In the genomic region with DNA sequence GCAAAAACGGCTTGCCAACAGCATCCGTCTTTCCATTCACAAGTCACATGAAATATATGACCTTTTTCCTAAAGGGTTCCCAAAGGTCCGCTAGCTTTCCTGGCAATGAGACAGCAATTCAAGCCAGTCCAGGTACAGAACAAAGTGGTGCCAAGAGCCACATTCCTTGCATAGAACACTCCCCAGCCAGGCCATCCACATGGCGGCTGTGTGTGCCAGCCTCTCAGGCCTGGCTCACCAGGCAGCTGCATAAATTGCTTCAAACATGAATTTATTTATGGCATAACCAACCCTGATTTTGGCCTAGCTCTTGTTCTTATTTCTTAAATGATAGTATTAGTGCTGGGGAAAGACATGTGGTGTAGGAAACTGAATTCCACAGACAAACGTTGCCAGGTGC, we compare ENCODE assay signal across 25 cellular contexts.
DNase-seq lines count a peak whose midpoint lies in the region; ATAC-seq and TF ChIP-seq lines count a peak whose summit lies in the region.
"Had no signal": no experiment of that assay in that cellular context is flagged by ENCODE, and none has a peak within 500 bp of the region (broad histone marks: within the 10 kb centered on the region; RNA-seq: fewer than 3 reads in every experiment).

No MANE protein-coding gene starts in this region.

- H3K9ac ChIP-seq in mammary epithelial cell (ENCODE audit: insufficient read depth, low read length) (no peak overlapping the region), mesenchymal stem cell (ENCODE audit: low read length) (peak overlapping the region; percentile 28)

- intact Hi-C loops in MCF 10A (cut with micrococcal nuclease) = no loop called here
- intact Hi-C loops in mammary epithelial cell (cut with micrococcal nuclease) = no loop called here
- intact Hi-C loops in upper lobe of right lung (cut with DNase I) = no loop called here
- intact Hi-C loops in posterior vena cava (cut with DNase I) = no loop called here

- DNase-seq in MCF 10A (ENCODE audit: unreplicated experiment) (peak; percentile 61), mammary epithelial cell (no peak), cerebellum (ENCODE audit: low spot score) (peak; percentile 58), mesenchymal stem cell (no peak), upper lobe of right lung (peak; percentile 66), retina (no peak), posterior vena cava (ENCODE audit: low spot score) (no peak)
- DNase-seq: ACHN; activated CD4-positive, alpha-beta T cell treated with anti-CD3 and anti-CD28 coated beads for 1 hour; activated naive CD8-positive, alpha-beta T cell treated with anti-CD3 and anti-CD28 coated beads, Interleukin-2, amount 10 ng/mL, durations not matched to agents 7 days and 5 days; dermis blood vessel endothelial cell; DND-41; gastrocnemius medialis; GOT3; naive B cell; NCI-H1930; NCI-H524 treated with DMSO at 0.1 percent for 48 hours; OCI-M1 had no signal

- H2BK5ac ChIP-seq in mesenchymal stem cell (ENCODE audit: low read depth, low read length, poor library complexity, severe bottlenecking) = no peak overlapping the region

- H3K4me3 Mint-ChIP-seq in MCF 10A (ENCODE audit: unreplicated experiment) = no peak overlapping the region
- H3K4me3 Mint-ChIP-seq: activated naive CD8-positive, alpha-beta T cell treated with anti-CD3 and anti-CD28 coated beads, Interleukin-2, amount 10 ng/mL, durations not matched to agents 7 days and 5 days; activated T-helper 17 cell treated with anti-CD3 and anti-CD28 coated beads, Interleukin-2, amount 50 U/mL, for 72 hours; naive B cell; stimulated activated memory B cell treated with anti-CD40 and anti-IgM and Interleukin-4, amounts not matched to agents 10 μg/mL and 1 μg/mL and 100 μg/mL, for 72 hours had no signal

- H4K91ac ChIP-seq in mesenchymal stem cell (ENCODE audit: low read length) = no peak overlapping the region

- H3K27ac ChIP-seq in mammary epithelial cell (ENCODE audit: insufficient read depth, low read depth, low read length) (no peak overlapping the region), mesenchymal stem cell (ENCODE audit: low read length, poor library complexity, severe bottlenecking) (no peak overlapping the region), upper lobe of right lung (no peak overlapping the region)
- H3K27ac ChIP-seq: SJSA1, tibial nerve had no signal

- no peaks in the 10 kb centered on the region for H3K27me3 Mint-ChIP-seq in MCF 10A (ENCODE audit: insufficient read depth, unreplicated experiment)

- H2BK12ac ChIP-seq in mesenchymal stem cell (ENCODE audit: low read length in 2 of 2) = no peak overlapping the region

- WGBS in mammary epithelial cell (ENCODE audit: low coverage, missing lambda C conversion rate) = 27% methylated on average over 5 of the region's 5 CpGs
- WGBS in mesenchymal stem cell = 94% methylated on average over 4 of the region's 5 CpGs

- H3K27ac Mint-ChIP-seq in MCF 10A (ENCODE audit: low read depth, unreplicated experiment) = peak overlapping the region; percentile 66
- H3K27ac Mint-ChIP-seq: activated naive CD8-positive, alpha-beta T cell treated with anti-CD3 and anti-CD28 coated beads, Interleukin-2, amount 10 ng/mL, durations not matched to agents 7 days and 5 days; activated T-helper 17 cell treated with anti-CD3 and anti-CD28 coated beads, Interleukin-2, amount 50 U/mL, for 72 hours; naive B cell; progenitor cell of endocrine pancreas; stimulated activated memory B cell treated with anti-CD40 and anti-IgM and Interleukin-4, amounts not matched to agents 10 μg/mL and 1 μg/mL and 100 μg/mL, for 72 hours had no signal

- H2AK5ac ChIP-seq in mesenchymal stem cell (ENCODE audit: low read length, severe bottlenecking) = no peak overlapping the region

- H3K9me3 ChIP-seq in mammary epithelial cell (replicated peaks; ENCODE audit: insufficient read depth, low read length) (no peaks in the 10 kb centered on the region), mesenchymal stem cell (ENCODE audit: control insufficient read depth, low read length) (no peaks in the 10 kb centered on the region), upper lobe of right lung (no peaks in the 10 kb centered on the region)
- H3K9me3 ChIP-seq: gastrocnemius medialis, SJSA1, tibial nerve had no signal

- POLR2A ChIA-PET in MCF 10A (lab: Yijun Ruan, JAX) = interaction anchor here (0.5 to 3.4 kb wide), 15 partner anchors 10 to 405 kb away, joined by 3 to 40 read pairs (median 3); no protein-coding TSS in a partner anchor

- H3K79me1 ChIP-seq in mesenchymal stem cell (replicated peaks; ENCODE audit: low read length, poor library complexity, severe bottlenecking) = no peaks in the 10 kb centered on the region

- in situ Hi-C loops in mammary epithelial cell (cut with MboI; ENCODE audit: low sequenced_read_pairs in 2 of 2) = no loop called here

- H2AFZ ChIP-seq in mammary epithelial cell (ENCODE audit: low read depth, low read length) = no peak overlapping the region
- H2AFZ ChIP-seq in mesenchymal stem cell (ENCODE audit: low read depth, low read length) = no peak overlapping the region

- TF ChIP-seq CTCF in MCF 10A (IDR thresholded peaks at IDR 0.05; ENCODE audit: unreplicated experiment) (no peak), mammary epithelial cell (conservative IDR thresholded peaks at IDR 0.05 in 1 of 2, IDR thresholded peaks at IDR 0.05 in 1 of 2; ENCODE audit: extremely low read depth in 1 of 2, insufficient read depth in 1 of 2, low read depth in 1 of 2, low read length in 2 of 2) (no peak), upper lobe of right lung (IDR thresholded peaks at IDR 0.05) (no peak)

- no peak overlapping the region for H3K4me3 ChIP-seq in mammary epithelial cell (replicated peaks in 1 of 3; ENCODE audit: insufficient read depth in 1 of 3, low read depth in 2 of 3, low read length in 3 of 3)
- H3K4me3 ChIP-seq in mesenchymal stem cell (ENCODE audit: insufficient read depth in 1 of 2, low read depth in 1 of 2, low read length in 2 of 2) = peak overlapping the region in 1 of 2 experiments; percentile 51
- no peak overlapping the region for H3K4me3 ChIP-seq in upper lobe of right lung
- H3K4me3 ChIP-seq: gastrocnemius medialis, SJSA1, tibial nerve had no signal

- H3K36me3 Mint-ChIP-seq in MCF 10A (ENCODE audit: insufficient read depth, unreplicated experiment) = no peaks in the 10 kb centered on the region
- H3K36me3 Mint-ChIP-seq: activated naive CD8-positive, alpha-beta T cell treated with anti-CD3 and anti-CD28 coated beads, Interleukin-2, amount 10 ng/mL, durations not matched to agents 7 days and 5 days; naive B cell; stimulated activated memory B cell treated with anti-CD40 and anti-IgM and Interleukin-4, amounts not matched to agents 10 μg/mL and 1 μg/mL and 100 μg/mL, for 72 hours had no signal

- H3K14ac ChIP-seq in mesenchymal stem cell (ENCODE audit: low read length in 2 of 2) = no peak overlapping the region

- no peaks in the 10 kb centered on the region for H3K79me2 ChIP-seq in mammary epithelial cell (ENCODE audit: insufficient read depth, low read length)

- BruUV-seq in MCF 10A (replicated peaks; lab: Mats Ljungman, UMichigan) (no TSS peak), mammary epithelial cell (replicated peaks; lab: Mats Ljungman, UMichigan) (no TSS peak)

- H3K27me3 ChIP-seq in mammary epithelial cell (ENCODE audit: insufficient read depth, low read length) (no peaks in the 10 kb centered on the region), mesenchymal stem cell (ENCODE audit: control insufficient read depth in 1 of 2, insufficient read depth in 1 of 2, low read length in 2 of 2) (no peaks in the 10 kb centered on the region), upper lobe of right lung (no peaks in the 10 kb centered on the region)
- H3K27me3 ChIP-seq: gastrocnemius medialis, tibial nerve had no signal

- H3K9me3 Mint-ChIP-seq in MCF 10A (ENCODE audit: unreplicated experiment) = no peaks in the 10 kb centered on the region
- H3K9me3 Mint-ChIP-seq: activated naive CD8-positive, alpha-beta T cell treated with anti-CD3 and anti-CD28 coated beads, Interleukin-2, amount 10 ng/mL, durations not matched to agents 7 days and 5 days; activated T-helper 17 cell treated with anti-CD3 and anti-CD28 coated beads, Interleukin-2, amount 50 U/mL, for 72 hours; stimulated activated memory B cell treated with anti-CD40 and anti-IgM and Interleukin-4, amounts not matched to agents 10 μg/mL and 1 μg/mL and 100 μg/mL, for 72 hours had no signal

- no peak overlapping the region for H3K23ac ChIP-seq in mesenchymal stem cell (ENCODE audit: low read length in 2 of 2)

- H2BK15ac ChIP-seq in mesenchymal stem cell (ENCODE audit: low read depth, poor library complexity, severe bottlenecking) = no peak overlapping the region

- ATAC-seq in upper lobe of right lung (peak; percentile 87), HG03196 (IDR thresholded peaks at IDR 0.05; ENCODE audit: unreplicated experiment) (no peak)
- ATAC-seq: activated T-helper 17 cell treated with anti-CD3 and anti-CD28 coated beads, Interleukin-2, amount 50 U/mL, for 72 hours; left lobe of liver; stimulated activated memory B cell treated with anti-CD40 and anti-IgM and Interleukin-4, amounts not matched to agents 10 μg/mL and 1 μg/mL and 100 μg/mL, for 72 hours had no signal

- no peaks in the 10 kb centered on the region for H3K36me3 ChIP-seq in mammary epithelial cell (ENCODE audit: insufficient read depth, low read length)
- no peaks in the 10 kb centered on the region for H3K36me3 ChIP-seq in mesenchymal stem cell (ENCODE audit: control insufficient read depth in 1 of 2, insufficient read depth in 2 of 2, low read depth in 1 of 2, low read length in 2 of 2)
- H3K36me3 ChIP-seq in upper lobe of right lung = no peaks in the 10 kb centered on the region
- H3K36me3 ChIP-seq: gastrocnemius medialis, SJSA1, tibial nerve had no signal

- no peak overlapping the region for H4K8ac ChIP-seq in mesenchymal stem cell (ENCODE audit: low read length)

- H3K4me2 ChIP-seq in mammary epithelial cell (ENCODE audit: insufficient read depth, low read depth, low read length) (no peak overlapping the region), mesenchymal stem cell (ENCODE audit: low read length, poor library complexity, severe bottlenecking) (no peak overlapping the region)

- CTCF ChIA-PET in MCF 10A (lab: Yijun Ruan, JAX) = interaction anchor here (0.6 to 2.7 kb wide), 6 partner anchors 11 to 279 kb away, joined by 3 to 10 read pairs (median 4); no protein-coding TSS in a partner anchor
- CTCF ChIA-PET in mammary epithelial cell (lab: Charles Lee; ENCODE audit: low non-redundant PET) = no interaction called here

- no peak overlapping the region for H3K4ac ChIP-seq in mesenchymal stem cell (ENCODE audit: low read depth in 1 of 2, low read length in 2 of 2)

- H4K20me1 ChIP-seq in mammary epithelial cell (ENCODE audit: insufficient read depth, low read length) = no peaks in the 10 kb centered on the region

- H3K4me1 Mint-ChIP-seq in MCF 10A (ENCODE audit: insufficient read depth, unreplicated experiment) = peaks cover 37% of the 10 kb centered on the region
- H3K4me1 Mint-ChIP-seq: activated naive CD8-positive, alpha-beta T cell treated with anti-CD3 and anti-CD28 coated beads, Interleukin-2, amount 10 ng/mL, durations not matched to agents 7 days and 5 days; activated T-helper 17 cell treated with anti-CD3 and anti-CD28 coated beads, Interleukin-2, amount 50 U/mL, for 72 hours; naive B cell; stimulated activated memory B cell treated with anti-CD40 and anti-IgM and Interleukin-4, amounts not matched to agents 10 μg/mL and 1 μg/mL and 100 μg/mL, for 72 hours had no signal

- H2BK120ac ChIP-seq in mesenchymal stem cell (ENCODE audit: low read depth, low read length) = no peak overlapping the region

- H3K4me1 ChIP-seq in mammary epithelial cell (ENCODE audit: insufficient read depth, low read length) (peaks cover 17% of the 10 kb centered on the region), mesenchymal stem cell (ENCODE audit: control insufficient read depth, insufficient read depth, low read depth, low read length) (no peaks in the 10 kb centered on the region), upper lobe of right lung (no peaks in the 10 kb centered on the region)
- H3K4me1 ChIP-seq: SJSA1, tibial nerve had no signal

- dilution Hi-C loops in mammary epithelial cell (cut with HindIII; ENCODE audit: low sequenced_read_pairs) = no loop called here

- no peak overlapping the region for H3K18ac ChIP-seq in mesenchymal stem cell (ENCODE audit: low read depth in 1 of 2, low read length in 2 of 2)

Comparison
In these comparisons a context has a peak if more than half of its experiments do, and no peak if none do; other contexts are left out.
1. DNase-seq: peak in MCF 10A (single experiment), cerebellum (single experiment) and upper lobe of right lung (single experiment); none in mammary epithelial cell (single experiment), mesenchymal stem cell (single experiment), retina (single experiment) and posterior vena cava (single experiment).